ENCODE assay signal across 20 cellular contexts in the genomic region with DNA sequence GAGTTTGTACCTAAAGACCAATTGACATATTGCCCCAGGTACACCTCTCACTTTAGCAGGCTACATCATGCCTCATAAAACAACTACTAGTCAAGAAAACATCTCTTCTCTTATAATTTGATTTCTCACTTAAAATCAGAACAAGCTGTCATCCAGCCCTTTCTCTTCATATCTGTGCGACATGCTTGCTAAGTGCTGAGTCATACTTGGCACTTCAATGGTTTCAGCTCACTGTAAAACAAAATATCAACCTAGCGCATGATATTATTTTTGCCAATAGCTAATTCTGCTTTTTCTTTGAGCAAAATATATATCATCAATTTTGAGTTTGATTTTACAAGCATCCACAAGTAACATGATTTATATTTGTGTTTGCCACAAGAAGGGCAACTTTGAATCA. TPM values are rescaled to one million over a fixed set of nuclear protein-coding genes. Genes with fewer than 3 reads are reported as not detected.
DNase-seq lines count a peak whose midpoint lies in the region; FAIRE-seq and TF ChIP-seq lines count a peak whose summit lies in the region.
"Had no signal": no experiment of that assay in that cellular context is flagged by ENCODE, and none has a peak within 500 bp of the region (broad histone marks: within the 10 kb centered on the region; RNA-seq: fewer than 3 reads in every experiment).

No MANE protein-coding gene starts in this region.

- POLR2A ChIA-PET in H1 (lab: Charles Lee; ENCODE audit: partially characterized antibody): no interaction called here

- no peak overlapping the region for H2BK5ac ChIP-seq in H1 (ENCODE audit: low read depth, low read length)

- H4K91ac ChIP-seq in H1 (replicated peaks; ENCODE audit: insufficient read length, low read length): no peak overlapping the region

- TF ChIP-seq POLR2A in H1 (IDR thresholded peaks at IDR 0.05; ENCODE audit: control extremely low read depth in 1 of 2, low read depth in 2 of 2, low read length in 2 of 2): no peak

- H3K23ac ChIP-seq in H1 (ENCODE audit: insufficient read length): no peak overlapping the region

- TF ChIP-seq CTCF in H1 (IDR thresholded peaks at IDR 0.05; ENCODE audit: control extremely low read depth in 1 of 3, insufficient read depth in 1 of 3, low read depth in 1 of 3, low read length in 3 of 3) (no peak), smooth muscle cell (IDR thresholded peaks at IDR 0.05; ENCODE audit: borderline replicate concordance, insufficient read depth, poor library complexity, severe bottlenecking) (no peak), progenitor cell of endocrine pancreas (IDR thresholded peaks at IDR 0.05; ENCODE audit: unreplicated experiment) (no peak)

- no peak for FAIRE-seq in H1 (lab: Jason Lieb, UNC)

- H3K27ac ChIP-seq in H1 (ENCODE audit: low read depth, low read length) (no peak overlapping the region), smooth muscle cell (ENCODE audit: low read depth) (no peak overlapping the region)
- H3K27ac ChIP-seq: KMS-11, uterus had no signal

- no peak overlapping the region for H3K14ac ChIP-seq in H1 (ENCODE audit: insufficient read length)

- no peak overlapping the region for H3K56ac ChIP-seq in H1 (replicated peaks; ENCODE audit: insufficient read length, low read depth, low read length)

- H3K27me3 Mint-ChIP-seq in progenitor cell of endocrine pancreas: no peaks in the 10 kb centered on the region
- H3K27me3 Mint-ChIP-seq: CD4-positive, CD25-positive, alpha-beta regulatory T cell; central memory CD8-positive, alpha-beta T cell had no signal

- no peaks in the 10 kb centered on the region for H3K4me1 Mint-ChIP-seq in progenitor cell of endocrine pancreas (ENCODE audit: low read depth)
- H3K4me1 Mint-ChIP-seq: CD4-positive, CD25-positive, alpha-beta regulatory T cell; central memory CD8-positive, alpha-beta T cell had no signal

- 92% methylated on average over 2 of the region's 2 CpGs; no CpG with 5 or more reads in 1 of the 2 experiments for WGBS in H1 (ENCODE audit: extremely low coverage in 1 of 2, insufficient coverage in 1 of 2, insufficient read length in 1 of 2, insufficient replicate concordance in 2 of 2, low coverage in 1 of 2, low lambda C conversion rate in 2 of 2, missing lambda C conversion rate in 1 of 2), 2 experiments
- WGBS in smooth muscle cell (ENCODE audit: low lambda C conversion rate): 64% methylated on average over 2 of the region's 2 CpGs

- no peak overlapping the region for H4K8ac ChIP-seq in H1 (ENCODE audit: extremely low read depth, insufficient read depth, low read length)

- peaks cover 6% of the 10 kb centered on the region for H3K36me3 Mint-ChIP-seq in progenitor cell of endocrine pancreas (ENCODE audit: insufficient read depth)

- no peak for TF ChIP-seq EP300 in H1 (IDR thresholded peaks at IDR 0.05; ENCODE audit: borderline replicate concordance in 1 of 2, low read depth in 2 of 2, low read length in 2 of 2)

- no peaks in the 10 kb centered on the region for H4K20me1 ChIP-seq in H1 (replicated peaks in 1 of 2; ENCODE audit: control insufficient read depth in 1 of 2, insufficient read depth in 2 of 2, low read length in 2 of 2)
- no peaks in the 10 kb centered on the region for H4K20me1 ChIP-seq in smooth muscle cell (ENCODE audit: low read depth)

- peaks cover 34% of the 10 kb centered on the region for H3K9me3 Mint-ChIP-seq in progenitor cell of endocrine pancreas (ENCODE audit: low read depth)

- H3K79me2 ChIP-seq in H1 (ENCODE audit: control insufficient read depth in 1 of 2, insufficient read depth in 2 of 2, low read length in 2 of 2): no peaks in the 10 kb centered on the region
- H3K79me2 ChIP-seq in smooth muscle cell (ENCODE audit: low read depth): no peaks in the 10 kb centered on the region

- no peak overlapping the region for H3K4ac ChIP-seq in H1 (replicated peaks; ENCODE audit: insufficient read length, low read depth, low read length)

- H2AK5ac ChIP-seq in H1 (ENCODE audit: low read depth, low read length): no peak overlapping the region

- H3K4me1 ChIP-seq in H1 (replicated peaks in 1 of 4; ENCODE audit: control insufficient read depth in 3 of 4, insufficient read depth in 4 of 4, low read length in 3 of 4) (no peaks in the 10 kb centered on the region), smooth muscle cell (ENCODE audit: low read depth) (no peaks in the 10 kb centered on the region)
- H3K4me1 ChIP-seq: uterus had no signal

- no peaks in the 10 kb centered on the region for H3F3A ChIP-seq in smooth muscle cell (ENCODE audit: low read depth)

- H2AFZ ChIP-seq in H1 (ENCODE audit: low read length) (no peak overlapping the region), smooth muscle cell (ENCODE audit: low read depth) (peak overlapping the region; percentile 23)

- H3K4me3 Mint-ChIP-seq in progenitor cell of endocrine pancreas (ENCODE audit: low read depth): no peak overlapping the region
- H3K4me3 Mint-ChIP-seq: CD4-positive, CD25-positive, alpha-beta regulatory T cell; central memory CD8-positive, alpha-beta T cell; T-helper 1 cell treated with Interleukin-12 subunit alpha and Interleukin-12 subunit beta and Interleukin-4 antibody, amounts not matched to agents 30 μg/mL and 1 μg/mL, for 36 hours had no signal

- H3K18ac ChIP-seq in H1 (ENCODE audit: extremely low read depth, low read length): no peak overlapping the region

- H3K9me3 ChIP-seq in H1 (ENCODE audit: insufficient read depth in 2 of 2, low read depth in 1 of 2, low read length in 1 of 2): no peaks in the 10 kb centered on the region
- no peaks in the 10 kb centered on the region for H3K9me3 ChIP-seq in smooth muscle cell (replicated peaks; ENCODE audit: low read depth)

- H3K27me3 ChIP-seq in H1 (replicated peaks in 1 of 4; ENCODE audit: control insufficient read depth in 3 of 4, extremely low read depth in 1 of 4, insufficient read depth in 3 of 4, low read length in 3 of 4) (no peaks in the 10 kb centered on the region), smooth muscle cell (ENCODE audit: low read depth) (no peaks in the 10 kb centered on the region)
- H3K27me3 ChIP-seq: uterus had no signal

- TF ChIP-seq RAD21 in H1 (IDR thresholded peaks at IDR 0.05 in 1 of 2, conservative IDR thresholded peaks at IDR 0.05 in 1 of 2; ENCODE audit: low read depth in 2 of 2, low read length in 2 of 2): no peak

- no peak overlapping the region for H4K5ac ChIP-seq in H1 (ENCODE audit: insufficient read length, low read depth, low read length)

- H2BK20ac ChIP-seq in H1 (ENCODE audit: low read length): no peak overlapping the region

- H3K79me1 ChIP-seq in H1 (ENCODE audit: low read depth, low read length): no peaks in the 10 kb centered on the region

- H3K36me3 ChIP-seq in H1 (ENCODE audit: control insufficient read depth in 2 of 4, insufficient read depth in 4 of 4, low read length in 3 of 4): no peaks in the 10 kb centered on the region
- H3K36me3 ChIP-seq in smooth muscle cell (ENCODE audit: low read depth): no peaks in the 10 kb centered on the region
- H3K36me3 ChIP-seq: uterus had no signal

- no peak overlapping the region for H3K4me3 ChIP-seq in H1 (ENCODE audit: extremely low read depth in 1 of 4, insufficient read depth in 2 of 4, low read depth in 3 of 4, low read length in 4 of 4)
- no peak overlapping the region for H3K4me3 ChIP-seq in smooth muscle cell
- H3K4me3 ChIP-seq: uterus had no signal

- DNase-seq in GM03348 (ENCODE audit: low spot score): peak; percentile 4
- DNase-seq in NCI-H69 (lab: John Stamatoyannopoulos, UW): peak; percentile 2
- DNase-seq in H1 (ENCODE audit: low read depth in 1 of 2, low spot score in 2 of 2): no peak
- no peak for DNase-seq in smooth muscle cell (lab: John Stamatoyannopoulos, UW; ENCODE audit: unreplicated experiment)
- DNase-seq in LoVo (ENCODE audit: low spot score): no peak
- no peak for DNase-seq in progenitor cell of endocrine pancreas (ENCODE audit: low spot score, unreplicated experiment)
- no peak for DNase-seq in activated CD4-positive, alpha-beta T cell treated with anti-CD3 and anti-CD28 coated beads, Interleukin-2, amount 50 U/mL, for 1 hour
- DNase-seq: activated CD4-positive, CD25-positive, alpha-beta regulatory T cell treated with anti-CD3 and anti-CD28 coated beads, Interleukin-2, amount 50 U/mL, for 72 hours; activated CD8-positive, alpha-beta memory T cell treated with anti-CD3 and anti-CD28 coated beads, Interleukin-2, amount 50 U/mL, for 48 hours; activated naive CD4-positive, alpha-beta T cell treated with anti-CD3 and anti-CD28 coated beads, Interleukin-2, amount 50 U/mL, for 16 hours; CD4-positive, CD25-positive, alpha-beta regulatory T cell; glutamatergic neuron; islet precursor cell; NCI-H187; NCI-H748 treated with DMSO at 0.1 percent for 48 hours; stimulated activated naive CD4-positive, alpha-beta T cell treated with Interleukin-2 at 50 U/mL for 16 hours; uterus had no signal

- no peak overlapping the region for H3K9ac ChIP-seq in H1 (replicated peaks in 1 of 4; ENCODE audit: extremely low read depth in 1 of 4, low read depth in 3 of 4, low read length in 3 of 4)
- H3K9ac ChIP-seq in smooth muscle cell (ENCODE audit: low read depth): no peak overlapping the region
- H3K9ac ChIP-seq: KMS-11 had no signal

- H2BK12ac ChIP-seq in H1 (ENCODE audit: low read depth, low read length): no peak overlapping the region

- no peaks in the 10 kb centered on the region for H3K23me2 ChIP-seq in H1 (ENCODE audit: low read depth, low read length)

- CTCF ChIA-PET in H1 (lab: Charles Lee; ENCODE audit: partially characterized antibody): no interaction called here

- H3K27ac Mint-ChIP-seq in progenitor cell of endocrine pancreas: no peak overlapping the region
- H3K27ac Mint-ChIP-seq: T-helper 1 cell treated with Interleukin-12 subunit alpha and Interleukin-12 subunit beta and Interleukin-4 antibody, amounts not matched to agents 30 μg/mL and 1 μg/mL, for 36 hours had no signal

- no peak overlapping the region for H3K4me2 ChIP-seq in H1 (ENCODE audit: insufficient read depth in 1 of 2, low read depth in 2 of 2, low read length in 2 of 2)
- H3K4me2 ChIP-seq in smooth muscle cell: no peak overlapping the region
- H3K4me2 ChIP-seq: KMS-11 had no signal

- no peak overlapping the region for H2BK120ac ChIP-seq in H1 (replicated peaks; ENCODE audit: low read depth, low read length)

- H2BK15ac ChIP-seq in H1 (ENCODE audit: low read length): no peak overlapping the region

TF ChIP-seq in H1, 55 proteins besides CTCF, POLR2A, EP300 and RAD21 (continues in another document):
- TF ChIP-seq MAFK (IDR thresholded peaks at IDR 0.05; ENCODE audit: low read depth, low read length) (no peak), CREB1 (IDR thresholded peaks at IDR 0.05) (no peak)

RNA-seq across cellular contexts. Expression of gene FUNDC1, which starts 27.9 kb away (rescaled TPM):
- 22.7 and 24.1 TPM in 2 replicates for total RNA-seq in H1 (2021; fragmentation: NEBNext Ultra II Directional; extraction: Animal tissue kit (Norgen Biotek cat#: 25700))
- polyA plus RNA-seq in H1 (2011; rRNA removed): 7.1 and 13.7 TPM in 2 replicates
- 17.2 TPM for polyA plus RNA-seq in H1 (2011; cell fraction: cytosol; rRNA removed)
- polyA plus RNA-seq in H1 (2011; cell fraction: nucleus; rRNA removed): 3.0 TPM
- 16.0 to 27.8 TPM (median 22.6 TPM) in 4 replicates for polyA plus RNA-seq in H1 (2012, experiment 1 of 2)
- 9.2 TPM for polyA plus RNA-seq in H1 (2012, experiment 2 of 2)
- polyA plus RNA-seq in H1 (2013, experiment 1 of 2): 23.7 TPM
- polyA plus RNA-seq in H1 (2013, experiment 2 of 2): 24.0 TPM
- polyA minus RNA-seq in H1 (2011; rRNA and poly(A)+ RNA removed): 4.7 and 6.7 TPM in 2 replicates
- polyA minus RNA-seq in H1 (2011; cell fraction: cytosol; rRNA and poly(A)+ RNA removed): 2.3 TPM
- polyA minus RNA-seq in H1 (2011; cell fraction: nucleus; rRNA and poly(A)+ RNA removed): 7.0 TPM
- 16.8 and 22.5 TPM in 2 replicates for total RNA-seq in smooth muscle cell
- 21.6 and 29.3 TPM in 2 replicates for polyA plus RNA-seq in smooth muscle cell
- total RNA-seq in progenitor cell of endocrine pancreas: 19.7 and 21.1 TPM in 2 replicates

Comparison
In these comparisons a context has a peak if more than half of its experiments do, and no peak if none do; other contexts are left out.
1. DNase-seq: peak in GM03348 (single experiment) and NCI-H69 (single experiment); none in H1 (0 of 2), smooth muscle cell (single experiment), LoVo (single experiment), progenitor cell of endocrine pancreas (single experiment) and activated CD4-positive, alpha-beta T cell treated with anti-CD3 and anti-CD28 coated beads, Interleukin-2, amount 50 U/mL, for 1 hour (single experiment).